Comparison of ENCODE assay signal across 8 cellular contexts in the genomic region with DNA sequence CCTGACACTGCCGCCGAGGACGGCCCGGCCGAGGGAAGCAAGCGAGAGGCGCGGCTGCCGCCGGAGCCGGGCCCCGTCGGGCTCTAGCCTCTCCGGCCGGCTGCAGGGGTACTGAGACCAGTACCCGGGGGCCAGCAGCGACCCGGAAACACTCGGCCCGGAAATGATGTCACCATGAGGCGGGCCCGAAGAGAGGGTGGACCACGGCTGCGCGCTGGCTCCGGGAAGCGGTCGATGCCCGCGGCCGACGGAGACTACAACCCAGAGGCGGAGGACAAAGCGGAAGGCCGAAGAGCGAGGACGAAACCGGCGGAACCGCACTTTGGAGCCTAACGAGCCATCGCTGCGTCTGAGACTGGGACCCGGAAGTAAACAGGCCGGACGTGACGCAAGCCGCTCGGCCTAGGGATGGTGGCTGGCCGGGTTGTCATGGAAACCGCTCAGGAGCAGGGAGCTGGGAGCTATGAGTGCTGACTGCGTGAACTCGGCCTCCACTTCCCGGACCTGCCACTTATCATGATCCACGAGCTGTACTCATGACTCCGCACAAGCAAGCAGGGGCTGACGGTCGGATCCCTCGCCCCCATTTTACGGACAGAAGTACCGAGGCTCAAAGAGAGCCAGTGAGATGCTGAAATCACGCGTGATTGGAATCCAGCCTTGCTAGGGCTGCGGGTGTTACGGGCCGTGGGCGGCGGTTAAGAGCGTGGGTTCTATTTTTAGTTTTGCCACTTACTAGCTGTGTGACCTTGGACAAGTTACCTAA. TPM values are rescaled to one million over a fixed set of nuclear protein-coding genes. Genes with fewer than 3 reads are reported as not detected.
DNase-seq lines count a peak whose midpoint lies in the region; ATAC-seq and TF ChIP-seq lines count a peak whose summit lies in the region.

A gene with protein sequence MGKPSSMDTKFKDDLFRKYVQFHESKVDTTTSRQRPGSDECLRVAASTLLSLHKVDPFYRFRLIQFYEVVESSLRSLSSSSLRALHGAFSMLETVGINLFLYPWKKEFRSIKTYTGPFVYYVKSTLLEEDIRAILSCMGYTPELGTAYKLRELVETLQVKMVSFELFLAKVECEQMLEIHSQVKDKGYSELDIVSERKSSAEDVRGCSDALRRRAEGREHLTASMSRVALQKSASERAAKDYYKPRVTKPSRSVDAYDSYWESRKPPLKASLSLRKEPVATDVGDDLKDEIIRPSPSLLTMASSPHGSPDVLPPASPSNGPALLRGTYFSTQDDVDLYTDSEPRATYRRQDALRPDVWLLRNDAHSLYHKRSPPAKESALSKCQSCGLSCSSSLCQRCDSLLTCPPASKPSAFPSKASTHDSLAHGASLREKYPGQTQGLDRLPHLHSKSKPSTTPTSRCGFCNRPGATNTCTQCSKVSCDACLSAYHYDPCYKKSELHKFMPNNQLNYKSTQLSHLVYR (minus strand): TSS at position 150 of the 766 bp plus-strand sequence. CDS start 7,039 bp downstream, outside the sequence.

- H3K27me3 Mint-ChIP-seq in osteocyte (ENCODE audit: unreplicated experiment): no peaks in the 10 kb centered on the region

- H3K36me3 Mint-ChIP-seq in activated naive CD4-positive, alpha-beta T cell treated with anti-CD3 and anti-CD28 coated beads, Interleukin-2, amount 50 U/mL, for 72 hours: no peaks in the 10 kb centered on the region
- H3K36me3 Mint-ChIP-seq in osteocyte (ENCODE audit: unreplicated experiment): no peaks in the 10 kb centered on the region

- DNase-seq in NCI-H1048 (lab: John Stamatoyannopoulos, UW): peak; percentile 82
- peak; percentile 91 to 95 for DNase-seq in activated naive CD4-positive, alpha-beta T cell treated with anti-CD3 and anti-CD28 coated beads, Interleukin-2, amount 50 U/mL, for 72 hours (ENCODE audit: low spot score in 2 of 2)
- peak; percentile 92 to 99 (median 97) for DNase-seq in head of caudate nucleus
- peak; percentile 97 for DNase-seq in osteocyte (ENCODE audit: extremely low spot score, unreplicated experiment)

- H3K27ac Mint-ChIP-seq in activated naive CD4-positive, alpha-beta T cell treated with anti-CD3 and anti-CD28 coated beads, Interleukin-2, amount 50 U/mL, for 72 hours: peak within 1 kb of the TSS; percentile 99 to 100
- peak within 1 kb of the TSS; percentile 100 for H3K27ac Mint-ChIP-seq in osteocyte (ENCODE audit: unreplicated experiment)

- H3K4me1 ChIP-seq in thymus (ENCODE audit: control insufficient read depth, insufficient read depth, low read length): peaks cover 11% of the 10 kb centered on the region

- peaks cover 31% of the 10 kb centered on the region for H3K4me1 Mint-ChIP-seq in osteocyte (ENCODE audit: unreplicated experiment)

- peak; percentile 85 for ATAC-seq in HG02571 (IDR thresholded peaks at IDR 0.05; ENCODE audit: unreplicated experiment)
- ATAC-seq in SK-N-SH treated with all-trans-retinoic acid at 6 μM for 48 hours: peak; percentile 92
- peak; percentile 93 to 94 for ATAC-seq in activated naive CD4-positive, alpha-beta T cell treated with anti-CD3 and anti-CD28 coated beads, Interleukin-2, amount 50 U/mL, for 72 hours

- H3K27ac ChIP-seq in thymus (ENCODE audit: low read depth): peak within 1 kb of the TSS; percentile 95

- H3K4me3 Mint-ChIP-seq in osteocyte (ENCODE audit: unreplicated experiment): peak within 1 kb of the TSS; percentile 98

- no peaks in the 10 kb centered on the region for H3K27me3 ChIP-seq in thymus (ENCODE audit: control insufficient read depth, insufficient read depth)

- peaks cover under 1% of the 10 kb centered on the region for H3K36me3 ChIP-seq in thymus (ENCODE audit: control insufficient read depth, insufficient read depth)

- no peaks in the 10 kb centered on the region for H3K9me3 ChIP-seq in thymus (ENCODE audit: control insufficient read depth)

- intact Hi-C loops in head of caudate nucleus (cut with DNase I): no loop called here

- H3K9me3 Mint-ChIP-seq in activated naive CD4-positive, alpha-beta T cell treated with anti-CD3 and anti-CD28 coated beads, Interleukin-2, amount 50 U/mL, for 72 hours: no peaks in the 10 kb centered on the region
- H3K9me3 Mint-ChIP-seq in osteocyte (ENCODE audit: unreplicated experiment): no peaks in the 10 kb centered on the region

- no peak for TF ChIP-seq CTCF in osteocyte (IDR thresholded peaks at IDR 0.05)

- under 1% methylated on average over 69 of the region's 69 CpGs for WGBS in thymus

- H3K4me3 ChIP-seq in GM08714 (ENCODE audit: low read length) (peak within 1 kb of the TSS; percentile 61), thymus (ENCODE audit: low read length) (peak within 1 kb of the TSS; percentile 81)

TF ChIP-seq in SK-N-SH treated with all-trans-retinoic acid at 6 μM for 48 hours, 23 proteins besides CTCF, POLR2A, EP300 and RAD21 (continues in another document):
- TF ChIP-seq, protein P1, sequence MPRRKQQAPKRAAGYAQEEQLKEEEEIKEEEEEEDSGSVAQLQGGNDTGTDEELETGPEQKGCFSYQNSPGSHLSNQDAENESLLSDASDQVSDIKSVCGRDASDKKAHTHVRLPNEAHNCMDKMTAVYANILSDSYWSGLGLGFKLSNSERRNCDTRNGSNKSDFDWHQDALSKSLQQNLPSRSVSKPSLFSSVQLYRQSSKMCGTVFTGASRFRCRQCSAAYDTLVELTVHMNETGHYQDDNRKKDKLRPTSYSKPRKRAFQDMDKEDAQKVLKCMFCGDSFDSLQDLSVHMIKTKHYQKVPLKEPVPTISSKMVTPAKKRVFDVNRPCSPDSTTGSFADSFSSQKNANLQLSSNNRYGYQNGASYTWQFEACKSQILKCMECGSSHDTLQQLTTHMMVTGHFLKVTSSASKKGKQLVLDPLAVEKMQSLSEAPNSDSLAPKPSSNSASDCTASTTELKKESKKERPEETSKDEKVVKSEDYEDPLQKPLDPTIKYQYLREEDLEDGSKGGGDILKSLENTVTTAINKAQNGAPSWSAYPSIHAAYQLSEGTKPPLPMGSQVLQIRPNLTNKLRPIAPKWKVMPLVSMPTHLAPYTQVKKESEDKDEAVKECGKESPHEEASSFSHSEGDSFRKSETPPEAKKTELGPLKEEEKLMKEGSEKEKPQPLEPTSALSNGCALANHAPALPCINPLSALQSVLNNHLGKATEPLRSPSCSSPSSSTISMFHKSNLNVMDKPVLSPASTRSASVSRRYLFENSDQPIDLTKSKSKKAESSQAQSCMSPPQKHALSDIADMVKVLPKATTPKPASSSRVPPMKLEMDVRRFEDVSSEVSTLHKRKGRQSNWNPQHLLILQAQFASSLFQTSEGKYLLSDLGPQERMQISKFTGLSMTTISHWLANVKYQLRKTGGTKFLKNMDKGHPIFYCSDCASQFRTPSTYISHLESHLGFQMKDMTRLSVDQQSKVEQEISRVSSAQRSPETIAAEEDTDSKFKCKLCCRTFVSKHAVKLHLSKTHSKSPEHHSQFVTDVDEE (CRISPR knock-in tag; IDR thresholded peaks at IDR 0.05): no peak; the same call in 1 of the 2 replicates
- TF ChIP-seq CSDC2 (CRISPR knock-in tag; IDR thresholded peaks at IDR 0.05) (0 out of 2 replicates have a peak, but pooled peaks have one; percentile 27), ARNTL (CRISPR knock-in tag; IDR thresholded peaks at IDR 0.05; ENCODE audit: borderline replicate concordance, low read depth) (no peak), TCF4 (CRISPR knock-in tag; IDR thresholded peaks at IDR 0.05; ENCODE audit: borderline replicate concordance) (no peak)
- TF ChIP-seq, protein P2, sequence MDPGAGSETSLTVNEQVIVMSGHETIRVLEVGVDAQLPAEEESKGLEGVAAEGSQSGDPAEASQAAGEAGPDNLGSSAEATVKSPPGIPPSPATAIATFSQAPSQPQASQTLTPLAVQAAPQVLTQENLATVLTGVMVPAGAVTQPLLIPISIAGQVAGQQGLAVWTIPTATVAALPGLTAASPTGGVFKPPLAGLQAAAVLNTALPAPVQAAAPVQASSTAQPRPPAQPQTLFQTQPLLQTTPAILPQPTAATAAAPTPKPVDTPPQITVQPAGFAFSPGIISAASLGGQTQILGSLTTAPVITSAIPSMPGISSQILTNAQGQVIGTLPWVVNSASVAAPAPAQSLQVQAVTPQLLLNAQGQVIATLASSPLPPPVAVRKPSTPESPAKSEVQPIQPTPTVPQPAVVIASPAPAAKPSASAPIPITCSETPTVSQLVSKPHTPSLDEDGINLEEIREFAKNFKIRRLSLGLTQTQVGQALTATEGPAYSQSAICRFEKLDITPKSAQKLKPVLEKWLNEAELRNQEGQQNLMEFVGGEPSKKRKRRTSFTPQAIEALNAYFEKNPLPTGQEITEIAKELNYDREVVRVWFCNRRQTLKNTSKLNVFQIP (CRISPR knock-in tag; IDR thresholded peaks at IDR 0.05; ENCODE audit: borderline replicate concordance, low read depth): 0 out of 2 replicates have a peak, but pooled peaks have one; percentile 28
- TF ChIP-seq, protein P3, sequence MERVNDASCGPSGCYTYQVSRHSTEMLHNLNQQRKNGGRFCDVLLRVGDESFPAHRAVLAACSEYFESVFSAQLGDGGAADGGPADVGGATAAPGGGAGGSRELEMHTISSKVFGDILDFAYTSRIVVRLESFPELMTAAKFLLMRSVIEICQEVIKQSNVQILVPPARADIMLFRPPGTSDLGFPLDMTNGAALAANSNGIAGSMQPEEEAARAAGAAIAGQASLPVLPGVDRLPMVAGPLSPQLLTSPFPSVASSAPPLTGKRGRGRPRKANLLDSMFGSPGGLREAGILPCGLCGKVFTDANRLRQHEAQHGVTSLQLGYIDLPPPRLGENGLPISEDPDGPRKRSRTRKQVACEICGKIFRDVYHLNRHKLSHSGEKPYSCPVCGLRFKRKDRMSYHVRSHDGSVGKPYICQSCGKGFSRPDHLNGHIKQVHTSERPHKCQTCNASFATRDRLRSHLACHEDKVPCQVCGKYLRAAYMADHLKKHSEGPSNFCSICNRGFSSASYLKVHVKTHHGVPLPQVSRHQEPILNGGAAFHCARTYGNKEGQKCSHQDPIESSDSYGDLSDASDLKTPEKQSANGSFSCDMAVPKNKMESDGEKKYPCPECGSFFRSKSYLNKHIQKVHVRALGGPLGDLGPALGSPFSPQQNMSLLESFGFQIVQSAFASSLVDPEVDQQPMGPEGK (CRISPR knock-in tag; IDR thresholded peaks at IDR 0.05; ENCODE audit: borderline replicate concordance): 0 out of 2 replicates have a peak, but pooled peaks have one; percentile 15
- TF ChIP-seq, protein P4, sequence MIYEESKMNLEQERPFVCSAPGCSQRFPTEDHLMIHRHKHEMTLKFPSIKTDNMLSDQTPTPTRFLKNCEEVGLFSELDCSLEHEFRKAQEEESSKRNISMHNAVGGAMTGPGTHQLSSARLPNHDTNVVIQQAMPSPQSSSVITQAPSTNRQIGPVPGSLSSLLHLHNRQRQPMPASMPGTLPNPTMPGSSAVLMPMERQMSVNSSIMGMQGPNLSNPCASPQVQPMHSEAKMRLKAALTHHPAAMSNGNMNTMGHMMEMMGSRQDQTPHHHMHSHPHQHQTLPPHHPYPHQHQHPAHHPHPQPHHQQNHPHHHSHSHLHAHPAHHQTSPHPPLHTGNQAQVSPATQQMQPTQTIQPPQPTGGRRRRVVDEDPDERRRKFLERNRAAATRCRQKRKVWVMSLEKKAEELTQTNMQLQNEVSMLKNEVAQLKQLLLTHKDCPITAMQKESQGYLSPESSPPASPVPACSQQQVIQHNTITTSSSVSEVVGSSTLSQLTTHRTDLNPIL (CRISPR knock-in tag; IDR thresholded peaks at IDR 0.05; ENCODE audit: low read depth): peak; percentile 67; the same call in 1 of the 2 replicates

RNA-seq across cellular contexts. Expression of the gene that starts here (rescaled TPM):
- 1 to 10 TPM; 7.2 to 7.9 TPM for total RNA-seq in activated naive CD4-positive, alpha-beta T cell treated with anti-CD3 and anti-CD28 coated beads, Interleukin-2, amount 50 U/mL, for 72 hours
- total RNA-seq in osteocyte: 6.6 and 7.1 TPM in 2 replicates
- 3.3 TPM for polyA plus RNA-seq in thymus

Comparison
In these comparisons a context has a peak if more than half of its experiments do, and no peak if none do; other contexts are left out.
1. Peak in every context shown above with its lines: DNase-seq, ATAC-seq, H3K4me3 ChIP-seq and H3K27ac ChIP-seq.